In the genomic region with DNA sequence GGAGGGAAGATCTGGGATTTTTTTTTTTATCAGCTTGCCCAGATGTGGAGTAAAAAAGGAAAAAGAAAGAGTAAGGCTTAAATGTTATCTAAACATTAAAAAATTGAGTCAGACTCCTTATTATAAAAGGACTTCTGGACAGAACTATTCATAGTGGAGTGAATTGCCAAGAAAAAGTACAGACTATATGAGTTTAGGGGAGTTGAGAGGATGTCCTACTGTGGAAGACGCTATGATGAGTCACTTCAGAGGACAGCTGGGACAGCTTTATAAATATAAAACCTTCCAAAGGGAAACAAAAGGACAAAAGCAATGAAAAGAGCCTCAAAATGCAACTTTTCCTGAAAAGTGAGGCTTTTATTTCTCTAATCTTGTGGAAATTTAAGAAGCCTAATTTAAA, we compare ENCODE assay signal across 17 cellular contexts.
"Had no signal": no experiment of that assay in that cellular context is flagged by ENCODE, and none has a peak within 500 bp of the region (broad histone marks: within the 10 kb centered on the region; RNA-seq: fewer than 3 reads in every experiment).

No MANE protein-coding gene starts in this region.

- H3K36me3 ChIP-seq: heart left ventricle, ovary, stomach, thoracic aorta, WERI-Rb-1 had no signal

- H3K4me1 ChIP-seq: body of pancreas, heart left ventricle, stomach had no signal

- H3K9me3 ChIP-seq: body of pancreas, heart left ventricle, ovary, stomach, thoracic aorta had no signal

- H3K27me3 ChIP-seq: body of pancreas, heart left ventricle, ovary, stomach had no signal

- ATAC-seq: activated CD4-positive, alpha-beta T cell treated with anti-CD3 and anti-CD28 coated beads for 36 hours; body of pancreas; heart left ventricle; left lobe of liver; naive thymus-derived CD8-positive, alpha-beta T cell had no signal

- H3K4me3 ChIP-seq: body of pancreas, heart left ventricle, ovary, skin epidermis, stomach, thoracic aorta had no signal

- DNase-seq: activated CD4-positive, alpha-beta memory T cell treated with anti-CD3 and anti-CD28 coated beads, Interleukin-2, amount 10 ng/mL, durations not matched to agents 7 days and 5 days; activated CD4-positive, alpha-beta T cell treated with anti-CD3 and anti-CD28 coated beads for 36 hours; activated naive CD8-positive, alpha-beta T cell treated with anti-CD3 and anti-CD28 coated beads, Interleukin-2, amount 10 ng/mL, durations not matched to agents 7 days and 5 days; activated T-cell treated with anti-CD3 and anti-CD28 coated beads, Interleukin-2, amount 50 U/mL, for 48 hours; body of pancreas; dermis blood vessel endothelial cell; foreskin melanocyte; heart left ventricle; mammary epithelial cell; naive thymus-derived CD8-positive, alpha-beta T cell; ovary; stomach; T1000; WERI-Rb-1 had no signal

- H3K27ac ChIP-seq: body of pancreas, heart left ventricle, ovary, skin epidermis, stomach, WERI-Rb-1 had no signal
